ENCODE assay signal across 8 cellular contexts in the genomic region with DNA sequence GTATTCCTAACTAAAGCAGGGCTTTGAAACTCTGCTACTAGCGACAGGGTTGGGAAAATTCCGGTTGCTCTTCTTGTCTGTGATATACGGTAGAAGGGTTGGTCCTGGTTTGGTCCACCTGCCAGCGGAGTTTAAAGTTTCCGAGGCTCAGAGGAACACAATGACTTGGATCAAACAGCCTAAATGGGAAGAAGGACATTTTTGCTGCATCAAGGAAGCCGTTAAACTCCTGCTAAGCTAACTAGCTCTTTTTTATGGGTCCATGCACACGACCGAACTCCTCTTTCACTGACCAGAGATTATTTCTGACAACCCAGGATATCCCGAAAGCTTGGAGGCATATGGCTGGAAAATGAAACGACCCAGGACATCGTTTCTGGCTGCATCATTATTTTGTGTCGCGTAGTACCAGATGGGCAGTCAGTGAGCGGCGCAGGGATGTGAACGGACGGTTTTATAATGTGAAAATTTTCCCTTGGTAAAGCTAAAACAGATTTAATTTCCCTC. TPM values are rescaled to one million over a fixed set of nuclear protein-coding genes. Genes with fewer than 3 reads are reported as not detected.
DNase-seq lines count a peak whose midpoint lies in the region; ATAC-seq and TF ChIP-seq lines count a peak whose summit lies in the region.

A gene with protein sequence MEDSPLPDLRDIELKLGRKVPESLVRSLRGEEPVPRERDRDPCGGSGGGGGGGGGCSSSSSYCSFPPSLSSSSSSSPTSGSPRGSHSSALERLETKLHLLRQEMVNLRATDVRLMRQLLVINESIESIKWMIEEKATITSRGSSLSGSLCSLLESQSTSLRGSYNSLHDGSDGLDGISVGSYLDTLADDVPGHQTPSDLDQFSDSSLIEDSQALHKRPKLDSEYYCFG (plus strand): TSS at position 160 of the 507 bp plus-strand sequence. CDS start 696 bp downstream, outside the sequence.

- no peaks in the 10 kb centered on the region for H3K4me1 Mint-ChIP-seq in stimulated activated effector memory CD8-positive, alpha-beta T cell treated with anti-CD3 and anti-CD28 coated beads, Interleukin-12 subunit alpha, Interleukin-12 subunit beta, amount 100 ng/mL, for 72 hours

- POLR2A ChIA-PET in BJ (lab: Charles Lee), result interaction anchor here (0.6 kb wide), 1 partner anchor 365 kb away, joined by 5 read pairs; no protein-coding TSS in a partner anchor

- peaks cover 8% of the 10 kb centered on the region for H3K9me3 Mint-ChIP-seq in stimulated activated effector memory CD8-positive, alpha-beta T cell treated with anti-CD3 and anti-CD28 coated beads, Interleukin-12 subunit alpha, Interleukin-12 subunit beta, amount 100 ng/mL, for 72 hours

- ATAC-seq in SK-N-SH treated with all-trans-retinoic acid at 6 μM for 48 hours (peak; percentile 70), GM19324 (IDR thresholded peaks at IDR 0.05; ENCODE audit: low FRiP score, unreplicated experiment) (no peak), HG02970 (IDR thresholded peaks at IDR 0.05; ENCODE audit: low FRiP score, unreplicated experiment) (no peak)
- ATAC-seq in stimulated activated effector memory CD8-positive, alpha-beta T cell treated with anti-CD3 and anti-CD28 coated beads, Interleukin-12 subunit alpha, Interleukin-12 subunit beta, amount 100 ng/mL, for 72 hours, result no peak

- H3K36me3 Mint-ChIP-seq in stimulated activated effector memory CD8-positive, alpha-beta T cell treated with anti-CD3 and anti-CD28 coated beads, Interleukin-12 subunit alpha, Interleukin-12 subunit beta, amount 100 ng/mL, for 72 hours, result no peaks in the 10 kb centered on the region

- H3K27me3 ChIP-seq in BJ (ENCODE audit: control insufficient read depth, insufficient read depth, low read length) (no peaks in the 10 kb centered on the region), HUES64 (ENCODE audit: insufficient read depth, low read length) (peaks cover 21% of the 10 kb centered on the region), fibroblast of lung (ENCODE audit: control insufficient read depth, insufficient read depth, low read length) (no peaks in the 10 kb centered on the region), muscle layer of colon (ENCODE audit: control insufficient read depth in 1 of 2, insufficient read depth in 2 of 2, low read length in 2 of 2) (no peaks in the 10 kb centered on the region)

- no peak within 1 kb of the TSS for H3K27ac ChIP-seq in HUES64 (ENCODE audit: low read depth, low read length)
- peak within 1 kb of the TSS; percentile 93 for H3K27ac ChIP-seq in fibroblast of lung (ENCODE audit: insufficient read depth, low read length)
- peak within 1 kb of the TSS; percentile 98 for H3K27ac ChIP-seq in muscle layer of colon (ENCODE audit: low read depth, low read length)

- H4K20me1 ChIP-seq in fibroblast of lung (ENCODE audit: control insufficient read depth, extremely low read depth, insufficient read depth, low read length), result no peaks in the 10 kb centered on the region

- TF ChIP-seq CTCF in BJ (IDR thresholded peaks at IDR 0.05; ENCODE audit: insufficient read depth, low read depth, low read length) (no peak), fibroblast of lung (conservative IDR thresholded peaks at IDR 0.05 in 1 of 2, IDR thresholded peaks at IDR 0.05 in 1 of 2; ENCODE audit: low read depth in 1 of 2, low read length in 2 of 2) (no peak)

- H3K36me3 ChIP-seq in BJ (ENCODE audit: control insufficient read depth, insufficient read depth, low read length) (no peaks in the 10 kb centered on the region), HUES64 (ENCODE audit: insufficient read depth, low read length) (no peaks in the 10 kb centered on the region), fibroblast of lung (ENCODE audit: control insufficient read depth, insufficient read depth, low read length) (peaks cover 2% of the 10 kb centered on the region), muscle layer of colon (ENCODE audit: insufficient read depth, low read length) (no peaks in the 10 kb centered on the region)

- under 1% methylated on average over 17 of the region's 17 CpGs for WGBS in HUES64

- CTCF ChIA-PET in BJ (lab: Yijun Ruan, JAX), result interaction anchor here (0.7 to 2.9 kb wide), 8 partner anchors 10 to 110 kb away, joined by 3 to 31 read pairs (median 4); no protein-coding TSS in a partner anchor

- H3K9ac ChIP-seq in HUES64 (ENCODE audit: low read depth, low read length) (no peak within 1 kb of the TSS), fibroblast of lung (ENCODE audit: insufficient read depth, low read length) (peak within 1 kb of the TSS; percentile 88), muscle layer of colon (ENCODE audit: low read length) (peak within 1 kb of the TSS; percentile 95)

- peaks cover 3% of the 10 kb centered on the region; the same call in 1 of the 2 replicates for H3K4me1 ChIP-seq in HUES64 (ENCODE audit: insufficient read depth, low read length)
- peaks cover 3% of the 10 kb centered on the region for H3K4me1 ChIP-seq in fibroblast of lung (ENCODE audit: control insufficient read depth, extremely low read depth, insufficient read depth, low read length)
- H3K4me1 ChIP-seq in muscle layer of colon (ENCODE audit: insufficient read depth, low read length), result peaks cover 25% of the 10 kb centered on the region

- peak within 1 kb of the TSS; percentile 56 for H2AFZ ChIP-seq in fibroblast of lung (ENCODE audit: low read length)

- H3K9me3 ChIP-seq in HUES64 (ENCODE audit: insufficient read depth, low read depth, low read length) (no peaks in the 10 kb centered on the region), fibroblast of lung (ENCODE audit: control insufficient read depth, insufficient read depth, low read depth, low read length) (no peaks in the 10 kb centered on the region), muscle layer of colon (ENCODE audit: low read length) (no peaks in the 10 kb centered on the region)

- H3K79me2 ChIP-seq in fibroblast of lung (ENCODE audit: control insufficient read depth, insufficient read depth, low read length), result peaks cover 48% of the 10 kb centered on the region

- peak within 1 kb of the TSS; percentile 60 for H3K4me3 ChIP-seq in BJ (ENCODE audit: low read depth, low read length)
- peak within 1 kb of the TSS; percentile 71 for H3K4me3 ChIP-seq in HUES64 (ENCODE audit: low read length)
- H3K4me3 ChIP-seq in fibroblast of lung (replicated peaks in 1 of 4; ENCODE audit: control extremely low read depth in 1 of 4, insufficient read depth in 1 of 4, low read depth in 3 of 4, low read length in 4 of 4), result peak within 1 kb of the TSS; percentile 73 to 98 (median 84)
- H3K4me3 ChIP-seq in muscle layer of colon (ENCODE audit: low read depth in 1 of 2, low read length in 2 of 2), result peak within 1 kb of the TSS; percentile 88 to 99

- peak within 1 kb of the TSS; percentile 68 for H3K4me2 ChIP-seq in fibroblast of lung (ENCODE audit: extremely low read depth, insufficient read depth, low read length)

- H3K4me3 Mint-ChIP-seq in stimulated activated effector memory CD8-positive, alpha-beta T cell treated with anti-CD3 and anti-CD28 coated beads, Interleukin-12 subunit alpha, Interleukin-12 subunit beta, amount 100 ng/mL, for 72 hours, result no peak within 1 kb of the TSS

- DNase-seq in BJ (ENCODE audit: low read depth) (no peak), fibroblast of lung (ENCODE audit: low read depth in 2 of 2) (peak; percentile 76 to 94)
- DNase-seq in stimulated activated effector memory CD8-positive, alpha-beta T cell treated with anti-CD3 and anti-CD28 coated beads, Interleukin-12 subunit alpha, Interleukin-12 subunit beta, amount 100 ng/mL, for 72 hours (ENCODE audit: low spot score in 2 of 2), result no peak

- no peak within 1 kb of the TSS for H3K27ac Mint-ChIP-seq in stimulated activated effector memory CD8-positive, alpha-beta T cell treated with anti-CD3 and anti-CD28 coated beads, Interleukin-12 subunit alpha, Interleukin-12 subunit beta, amount 100 ng/mL, for 72 hours

TF ChIP-seq in SK-N-SH treated with all-trans-retinoic acid at 6 μM for 48 hours, 23 proteins besides CTCF, POLR2A, EP300 and RAD21:
- TF ChIP-seq ZFP3 (CRISPR knock-in tag; IDR thresholded peaks at IDR 0.05), result peak; percentile 84; the same call in 1 of the 2 replicates
- TF ChIP-seq PPARA (CRISPR knock-in tag; IDR thresholded peaks at IDR 0.05; ENCODE audit: borderline replicate concordance), result no peak

RNA-seq across cellular contexts. Expression of the gene that starts here (rescaled TPM):
- polyA plus RNA-seq in BJ (2011; rRNA removed), result 10.9 and 15.5 TPM in 2 replicates
- 14.0 and 18.6 TPM in 2 replicates for polyA minus RNA-seq in BJ (2011; rRNA and poly(A)+ RNA removed)
- 0.35 TPM for polyA plus RNA-seq in HUES64 (2013, experiment 1 of 2)
- polyA plus RNA-seq in HUES64 (2013, experiment 2 of 2), result 0.38 TPM
- 87.6 and 94.1 TPM in 2 replicates for total RNA-seq in fibroblast of lung
- 26.0 and 39.9 TPM in 2 replicates for polyA plus RNA-seq in fibroblast of lung
- polyA plus RNA-seq in fibroblast of lung (2012), result 18.1 and 26.2 TPM in 2 replicates
- polyA minus RNA-seq in fibroblast of lung (ENCODE audit: low replicate concordance), result 21.1 and 23.6 TPM in 2 replicates

Comparison
In these comparisons a context has a peak if more than half of its experiments do, and no peak if none do; other contexts are left out.
1. DNase-seq: peak in fibroblast of lung (2 of 2); none in BJ (single experiment) and stimulated activated effector memory CD8-positive, alpha-beta T cell treated with anti-CD3 and anti-CD28 coated beads, Interleukin-12 subunit alpha, Interleukin-12 subunit beta, amount 100 ng/mL, for 72 hours (0 of 2).
2. Peak in every context shown above with its lines, with median percentiles within 50 percentile points of each other: H3K4me3 ChIP-seq.